10 cellular contexts compared by ENCODE assay signal in genomic region chr19:57321746-57322145, GRCh38. TPM values are rescaled to one million over a fixed set of nuclear protein-coding genes. Genes with fewer than 3 reads are reported as not detected.
DNase-seq lines count a peak whose midpoint lies in the region; ATAC-seq, FAIRE-seq and TF ChIP-seq lines count a peak whose summit lies in the region.
"Had no signal": no experiment of that assay in that cellular context is flagged by ENCODE, and none has a peak within 500 bp of the region (broad histone marks: within the 10 kb centered on the region; RNA-seq: fewer than 3 reads in every experiment).

No MANE protein-coding gene starts in this region.

- H2AFZ ChIP-seq in smooth muscle cell (ENCODE audit: low read depth): no peak overlapping the region

- H3K36me3 ChIP-seq in smooth muscle cell (ENCODE audit: low read depth) (peaks cover 6% of the 10 kb centered on the region), H7 (replicated peaks; ENCODE audit: control insufficient read depth, insufficient read depth, low read length) (peaks cover 8% of the 10 kb centered on the region)

- H3K9me3 ChIP-seq in T-helper 17 cell (ENCODE audit: control insufficient read depth, low read length, poor library complexity, severe bottlenecking) (no peaks in the 10 kb centered on the region), smooth muscle cell (replicated peaks; ENCODE audit: low read depth) (no peaks in the 10 kb centered on the region)

- no peak for FAIRE-seq in D721Med (lab: Jason Lieb, UNC)

- peaks cover 10% of the 10 kb centered on the region for H3K27me3 Mint-ChIP-seq in activated CD8-positive, alpha-beta memory T cell treated with anti-CD3 and anti-CD28 coated beads, Interleukin-2, amount 10 ng/mL, durations not matched to agents 7 days and 5 days
- H3K27me3 Mint-ChIP-seq in T-helper 17 cell: peaks cover 5% of the 10 kb centered on the region

- H3K9me3 Mint-ChIP-seq in activated CD8-positive, alpha-beta memory T cell treated with anti-CD3 and anti-CD28 coated beads, Interleukin-2, amount 10 ng/mL, durations not matched to agents 7 days and 5 days (ENCODE audit: low read depth): peaks cover 3% of the 10 kb centered on the region

- H3K4me3 ChIP-seq in fibroblast of the aortic adventitia (ENCODE audit: low read depth, low read length) (peak overlapping the region; percentile 85), smooth muscle cell (peak overlapping the region; percentile 94), H7 (ENCODE audit: insufficient read depth, low read depth, low read length) (no peak overlapping the region)

- no peaks in the 10 kb centered on the region for H3F3A ChIP-seq in smooth muscle cell (ENCODE audit: low read depth)

- H3K27me3 ChIP-seq in smooth muscle cell (ENCODE audit: low read depth): peaks cover 10% of the 10 kb centered on the region
- peaks cover 2% of the 10 kb centered on the region; the same call in 1 of the 2 replicates for H3K27me3 ChIP-seq in H7 (ENCODE audit: control insufficient read depth, insufficient read depth, low read length)

- H4K20me1 ChIP-seq in smooth muscle cell (ENCODE audit: low read depth): no peaks in the 10 kb centered on the region

- H3K4me2 ChIP-seq in smooth muscle cell: peak overlapping the region; percentile 99

- 96% methylated on average over 3 of the region's 3 CpGs for WGBS in smooth muscle cell (ENCODE audit: low lambda C conversion rate)

- peaks cover 43% of the 10 kb centered on the region for H3K36me3 Mint-ChIP-seq in activated CD8-positive, alpha-beta memory T cell treated with anti-CD3 and anti-CD28 coated beads, Interleukin-2, amount 10 ng/mL, durations not matched to agents 7 days and 5 days
- peaks cover 7% of the 10 kb centered on the region for H3K36me3 Mint-ChIP-seq in T-helper 17 cell (ENCODE audit: low read depth)

- H3K79me2 ChIP-seq in smooth muscle cell (ENCODE audit: low read depth): peaks cover 26% of the 10 kb centered on the region

- peaks cover 25% of the 10 kb centered on the region for H3K4me1 Mint-ChIP-seq in activated CD8-positive, alpha-beta memory T cell treated with anti-CD3 and anti-CD28 coated beads, Interleukin-2, amount 10 ng/mL, durations not matched to agents 7 days and 5 days
- peaks cover 18% of the 10 kb centered on the region for H3K4me1 Mint-ChIP-seq in T-helper 17 cell

- no peak for ATAC-seq in activated CD8-positive, alpha-beta memory T cell treated with anti-CD3 and anti-CD28 coated beads, Interleukin-2, amount 10 ng/mL, durations not matched to agents 7 days and 5 days
- ATAC-seq in T-helper 17 cell: no peak
- no peak for ATAC-seq in GM21526 (IDR thresholded peaks at IDR 0.05; ENCODE audit: low FRiP score, unreplicated experiment)

- H3K27ac ChIP-seq in smooth muscle cell (ENCODE audit: low read depth): no peak overlapping the region

- CTCF ChIA-PET in activated CD8-positive, alpha-beta memory T cell treated with anti-CD3 and anti-CD28 coated beads, Interleukin-2, amount 10 ng/mL, durations not matched to agents 7 days and 5 days (lab: Charles Lee): no interaction called here

- peaks cover 13% of the 10 kb centered on the region for H3K4me1 ChIP-seq in smooth muscle cell (ENCODE audit: low read depth)

- DNase-seq in activated CD8-positive, alpha-beta memory T cell treated with anti-CD3 and anti-CD28 coated beads, Interleukin-2, amount 10 ng/mL, durations not matched to agents 7 days and 5 days: no peak
- no peak for DNase-seq in activated CD8-positive, alpha-beta memory T cell treated with anti-CD3 and anti-CD28 coated beads, Interleukin-2, amount 50 U/mL, for 4 hours
- no peak for DNase-seq in T-helper 17 cell
- DNase-seq in fibroblast of the aortic adventitia (ENCODE audit: low read depth): no peak
- DNase-seq in smooth muscle cell (lab: John Stamatoyannopoulos, UW; ENCODE audit: unreplicated experiment): no peak
- DNase-seq in D721Med (ENCODE audit: insufficient read length, low spot score): no peak
- DNase-seq in H7: no peak
- DNase-seq: NCI-H1436 treated with DMSO at 0.1 percent for 48 hours; stimulated activated CD4-positive, alpha-beta T cell treated with anti-CD3 and anti-CD28 coated beads, Interleukin-1b, Interleukin-23, amount 100 ng/mL, for 48 hours had no signal

- peak overlapping the region; percentile 77 for H3K4me3 Mint-ChIP-seq in activated CD8-positive, alpha-beta memory T cell treated with anti-CD3 and anti-CD28 coated beads, Interleukin-2, amount 10 ng/mL, durations not matched to agents 7 days and 5 days
- H3K4me3 Mint-ChIP-seq in T-helper 17 cell: peak overlapping the region; percentile 90

- H3K27ac Mint-ChIP-seq in activated CD8-positive, alpha-beta memory T cell treated with anti-CD3 and anti-CD28 coated beads, Interleukin-2, amount 10 ng/mL, durations not matched to agents 7 days and 5 days: peak overlapping the region; percentile 96
- peak overlapping the region; percentile 89 for H3K27ac Mint-ChIP-seq in T-helper 17 cell

- TF ChIP-seq CTCF in fibroblast of the aortic adventitia (IDR thresholded peaks at IDR 0.05; ENCODE audit: insufficient read depth, low read length) (no peak), smooth muscle cell (IDR thresholded peaks at IDR 0.05; ENCODE audit: borderline replicate concordance, insufficient read depth, poor library complexity, severe bottlenecking) (no peak), D721Med (IDR thresholded peaks at IDR 0.05; ENCODE audit: insufficient read depth, missing control alignments) (no peak)

- H3K9ac ChIP-seq in smooth muscle cell (ENCODE audit: low read depth): no peak overlapping the region

RNA-seq across cellular contexts. Expression of gene ZNF543, which starts 1.5 kb away (rescaled TPM):
- 1 to 10 TPM; 8.8 to 9.4 TPM for total RNA-seq in activated CD8-positive, alpha-beta memory T cell treated with anti-CD3 and anti-CD28 coated beads, Interleukin-2, amount 10 ng/mL, durations not matched to agents 7 days and 5 days
- total RNA-seq in T-helper 17 cell: 1 to 10 TPM; 5.3 TPM
- total RNA-seq in fibroblast of the aortic adventitia (ENCODE audit: low replicate concordance): 5.1 and 9.4 TPM in 2 replicates
- total RNA-seq in smooth muscle cell: 5.1 and 7.5 TPM in 2 replicates
- 1.1 and 1.4 TPM in 2 replicates for polyA plus RNA-seq in smooth muscle cell
- total RNA-seq in H7 (2014; rRNA removed; shearing (Covaris generic)): 12.7 and 16.4 TPM in 2 replicates

RNA-seq across cellular contexts. Expression of gene ZNF304, which starts 29.3 kb away (rescaled TPM):
- total RNA-seq in activated CD8-positive, alpha-beta memory T cell treated with anti-CD3 and anti-CD28 coated beads, Interleukin-2, amount 10 ng/mL, durations not matched to agents 7 days and 5 days: 10 to 100 TPM in 1 of 2 experiments, 1 to 10 TPM in 1; 9.3 to 10.2 TPM
- 1 to 10 TPM; 5.6 to 6.6 TPM for total RNA-seq in T-helper 17 cell
- 8.7 and 9.7 TPM in 2 replicates for total RNA-seq in fibroblast of the aortic adventitia (ENCODE audit: low replicate concordance)
- 6.8 and 9.6 TPM in 2 replicates for total RNA-seq in smooth muscle cell
- 3.5 and 3.9 TPM in 2 replicates for polyA plus RNA-seq in smooth muscle cell
- 10.6 and 12.5 TPM in 2 replicates for total RNA-seq in H7 (2014; rRNA removed; shearing (Covaris generic))

RNA-seq across cellular contexts. Expression of gene ZNF460, which starts 41.5 kb away (rescaled TPM):
- total RNA-seq in activated CD8-positive, alpha-beta memory T cell treated with anti-CD3 and anti-CD28 coated beads, Interleukin-2, amount 10 ng/mL, durations not matched to agents 7 days and 5 days: 10 to 100 TPM; 55.2 to 67.2 TPM
- 10 to 100 TPM; 69.1 to 73.1 TPM for total RNA-seq in T-helper 17 cell
- total RNA-seq in fibroblast of the aortic adventitia (ENCODE audit: low replicate concordance): 71.8 and 78.5 TPM in 2 replicates
- total RNA-seq in smooth muscle cell: 85.2 and 103 TPM in 2 replicates
- polyA plus RNA-seq in smooth muscle cell: 1.7 and 3.5 TPM in 2 replicates
- total RNA-seq in H7 (2014; rRNA removed; shearing (Covaris generic)): 23.7 and 29.7 TPM in 2 replicates

RNA-seq across cellular contexts. Expression of gene TRAPPC2B, which starts 41.6 kb away (rescaled TPM):
- total RNA-seq in activated CD8-positive, alpha-beta memory T cell treated with anti-CD3 and anti-CD28 coated beads, Interleukin-2, amount 10 ng/mL, durations not matched to agents 7 days and 5 days: 10 to 100 TPM in 1 of 2 experiments, 1 to 10 TPM in 1; 9.8 to 11.2 TPM
- total RNA-seq in T-helper 17 cell: 1 to 10 TPM; 8.7 to 9.5 TPM
- total RNA-seq in fibroblast of the aortic adventitia (ENCODE audit: low replicate concordance): 7.0 and 11.7 TPM in 2 replicates
- 25.4 and 34.4 TPM in 2 replicates for total RNA-seq in smooth muscle cell
- polyA plus RNA-seq in smooth muscle cell: 36.3 and 42.6 TPM in 2 replicates
- total RNA-seq in H7 (2014; rRNA removed; shearing (Covaris generic)): 10.1 and 10.4 TPM in 2 replicates

RNA-seq across cellular contexts. Expression of gene ZNF547, which starts 41.6 kb away (rescaled TPM):
- 1 to 10 TPM; 3.5 to 4.4 TPM for total RNA-seq in activated CD8-positive, alpha-beta memory T cell treated with anti-CD3 and anti-CD28 coated beads, Interleukin-2, amount 10 ng/mL, durations not matched to agents 7 days and 5 days
- total RNA-seq in T-helper 17 cell (1 to 10 TPM in 1 of 2 donors, under 1 TPM in 1; 0.77 to 1.1 TPM), fibroblast of the aortic adventitia (ENCODE audit: low replicate concordance) (2.5 and 4.1 TPM in 2 replicates), smooth muscle cell (4.0 and 4.9 TPM in 2 replicates)
- polyA plus RNA-seq in smooth muscle cell: 0.71 and 2.5 TPM in 2 replicates
- total RNA-seq in H7 (2014; rRNA removed; shearing (Covaris generic)): 1.7 and 1.8 TPM in 2 replicates
